Comparison of ENCODE assay signal across 28 cellular contexts in the genomic region with DNA sequence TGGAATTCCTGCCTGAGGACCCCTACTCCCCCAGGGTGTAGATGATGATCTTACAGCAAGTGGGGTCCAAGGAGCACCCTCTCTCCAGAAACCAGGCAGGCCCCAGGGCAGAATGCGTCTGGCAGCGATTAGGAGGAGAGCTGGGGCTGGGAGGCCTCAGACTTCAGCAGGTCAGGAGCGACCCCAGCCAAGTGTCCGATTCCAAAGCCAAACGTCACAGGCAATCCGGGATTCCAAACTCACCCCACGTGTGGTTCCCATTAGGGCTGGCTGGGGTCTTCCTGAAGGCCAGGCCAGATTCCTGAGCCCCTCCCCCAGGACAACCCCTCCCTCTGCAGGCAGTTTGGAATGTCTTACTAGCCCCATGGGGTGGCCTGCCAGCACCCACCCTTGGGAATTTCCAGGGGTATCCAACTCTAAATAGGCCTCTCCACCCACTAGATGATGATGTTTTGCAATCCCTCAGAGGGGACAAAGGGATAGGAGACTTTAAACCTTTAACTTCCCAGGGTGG. TPM values are rescaled to one million over a fixed set of nuclear protein-coding genes. Genes with fewer than 3 reads are reported as not detected.
DNase-seq lines count a peak whose midpoint lies in the region; ATAC-seq and TF ChIP-seq lines count a peak whose summit lies in the region.
"Had no signal": no experiment of that assay in that cellular context is flagged by ENCODE, and none has a peak within 500 bp of the region (broad histone marks: within the 10 kb centered on the region; RNA-seq: fewer than 3 reads in every experiment).

No MANE protein-coding gene starts in this region.

- peak overlapping the region; percentile 6 for H2AK5ac ChIP-seq in neuronal stem cell (ENCODE audit: low read depth, low read length)

- no peak overlapping the region for H2BK5ac ChIP-seq in neuronal stem cell (ENCODE audit: low read length)

- TF ChIP-seq EP300 in stomach (IDR thresholded peaks at IDR 0.05), result no peak

- H2BK12ac ChIP-seq in neuronal stem cell (ENCODE audit: low read length), result no peak overlapping the region

- H4K8ac ChIP-seq in neuronal stem cell (ENCODE audit: low read depth, low read length), result no peak overlapping the region

- H3K9ac ChIP-seq in BLaER1 (no peak overlapping the region), HUES64 (ENCODE audit: low read depth, low read length) (no peak overlapping the region), neuronal stem cell (ENCODE audit: low read depth, low read length, poor library complexity) (no peak overlapping the region)

- H3K4me3 ChIP-seq in BLaER1 (no peak overlapping the region), HUES64 (ENCODE audit: low read length) (no peak overlapping the region), neuronal stem cell (ENCODE audit: low read length in 2 of 2) (no peak overlapping the region), stomach (no peak overlapping the region), spleen (no peak overlapping the region)
- H3K4me3 ChIP-seq: gastroesophageal sphincter, mucosa of descending colon, tibial artery had no signal

- H3K4me2 ChIP-seq in BLaER1 (peak overlapping the region; percentile 99; the same call in 1 of the 2 replicates), neuronal stem cell (ENCODE audit: insufficient read depth, low read length, poor library complexity, severe bottlenecking) (no peak overlapping the region)

- H3K4me1 ChIP-seq in BLaER1, result peaks cover 61% of the 10 kb centered on the region
- H3K4me1 ChIP-seq in HUES64 (ENCODE audit: insufficient read depth, low read length), result peaks cover 53% of the 10 kb centered on the region
- H3K4me1 ChIP-seq in neuronal stem cell (ENCODE audit: control insufficient read depth in 2 of 2, insufficient read depth in 1 of 2, low read depth in 1 of 2, low read length in 2 of 2), result peaks cover 36 to 52% of the 10 kb centered on the region in 2 donors
- H3K4me1 ChIP-seq in stomach, result peaks cover 23 to 35% (median 30%) of the 10 kb centered on the region in 4 donors
- H3K4me1 ChIP-seq in foreskin keratinocyte, result no peaks in the 10 kb centered on the region
- H3K4me1 ChIP-seq in spleen, result peaks cover 25 to 49% (median 41%) of the 10 kb centered on the region in 6 donors

- no peak overlapping the region for H3K4ac ChIP-seq in neuronal stem cell (ENCODE audit: low read length)

- intact Hi-C loops in stomach (cut with DNase I; ENCODE audit: low total_unique reads), result no loop called here
- intact Hi-C loops in spleen (cut with DNase I; ENCODE audit: low total_unique reads), result no loop called here

- H3K27ac ChIP-seq in BLaER1, result no peak overlapping the region
- peak overlapping the region; percentile 56; the same call in 1 of the 2 replicates for H3K27ac ChIP-seq in HUES64 (ENCODE audit: low read depth, low read length)
- no peak overlapping the region for H3K27ac ChIP-seq in neuronal stem cell (replicated peaks; ENCODE audit: low read length)
- H3K27ac ChIP-seq in stomach, result no peak overlapping the region
- H3K27ac ChIP-seq in foreskin keratinocyte, result no peak overlapping the region
- H3K27ac ChIP-seq in spleen, result no peak overlapping the region
- H3K27ac ChIP-seq: C4-2B, gastroesophageal sphincter, neutrophil, tibial artery had no signal

- H3K79me1 ChIP-seq in neuronal stem cell (ENCODE audit: low read depth, low read length), result no peaks in the 10 kb centered on the region

- DNase-seq in iPS-NIHi11 (ENCODE audit: low spot score) (peak; percentile 50), neuronal stem cell (ENCODE audit: low spot score) (no peak), stomach (no peak), NCI-H1048 (lab: John Stamatoyannopoulos, UW) (no peak), foreskin keratinocyte (no peak), spleen (no peak)
- DNase-seq: activated CD4-positive, alpha-beta T cell treated with anti-CD3 and anti-CD28 coated beads, Interleukin-2, amount 50 U/mL, for 4 hours; activated CD8-positive, alpha-beta memory T cell treated with anti-CD3 and anti-CD28 coated beads, Interleukin-2, amount 50 U/mL, for 48 hours; activated naive CD8-positive, alpha-beta T cell treated with anti-CD3 and anti-CD28 coated beads, Interleukin-2, amount 10 ng/mL, durations not matched to agents 7 days and 5 days; effector memory CD4-positive, alpha-beta T cell; mucosa of descending colon; NCI-H2171; stimulated activated CD4-positive, alpha-beta T cell treated with anti-CD3 and anti-CD28 coated beads, Interleukin-4, amount 100 ng/mL, for 24 hours; stimulated activated naive CD4-positive, alpha-beta T cell treated with Interleukin-2 at 50 U/mL for 16 hours; tibial artery had no signal

- TF ChIP-seq POLR2A in stomach (IDR thresholded peaks at IDR 0.05), result no peak
- no peak for TF ChIP-seq POLR2A in spleen (IDR thresholded peaks at IDR 0.05)

- H3K36me3 ChIP-seq in BLaER1, result no peaks in the 10 kb centered on the region
- H3K36me3 ChIP-seq in HUES64 (ENCODE audit: insufficient read depth, low read length), result no peaks in the 10 kb centered on the region
- H3K36me3 ChIP-seq in neuronal stem cell (replicated peaks in 1 of 2; ENCODE audit: control insufficient read depth in 2 of 2, insufficient read depth in 2 of 2, low read length in 2 of 2), result no peaks in the 10 kb centered on the region
- H3K36me3 ChIP-seq in stomach, result no peaks in the 10 kb centered on the region
- no peaks in the 10 kb centered on the region for H3K36me3 ChIP-seq in spleen
- H3K36me3 ChIP-seq: gastroesophageal sphincter, neutrophil, tibial artery had no signal

- H3K18ac ChIP-seq in neuronal stem cell (ENCODE audit: low read length), result peak overlapping the region; percentile 60

- no peaks in the 10 kb centered on the region for H4K20me1 ChIP-seq in BLaER1

- H3K27me3 ChIP-seq in BLaER1 (peaks cover 51% of the 10 kb centered on the region), HUES64 (ENCODE audit: insufficient read depth, low read length) (peaks cover 52% of the 10 kb centered on the region), neuronal stem cell (ENCODE audit: control insufficient read depth in 3 of 3, insufficient read depth in 3 of 3, low read depth in 1 of 3, low read length in 3 of 3) (peaks cover 0 to 37% (median 0%) of the 10 kb centered on the region in 3 experiments), stomach (peaks cover 0 to 89% (median 48%) of the 10 kb centered on the region in 3 donors), foreskin keratinocyte (peaks cover 96% of the 10 kb centered on the region), spleen (replicated peaks in 1 of 7) (peaks cover 0 to 78% (median 29%) of the 10 kb centered on the region in 7 donors)

- no peak for ATAC-seq in foreskin keratinocyte
- ATAC-seq: esophagus mucosa, gastroesophageal sphincter, HCT116, left lobe of liver, mucosa of descending colon had no signal

- H3K9me3 ChIP-seq in BLaER1 (no peaks in the 10 kb centered on the region), HUES64 (ENCODE audit: insufficient read depth, low read depth, low read length) (no peaks in the 10 kb centered on the region), neuronal stem cell (replicated peaks in 1 of 2; ENCODE audit: control insufficient read depth in 2 of 2, insufficient read depth in 1 of 2, low read depth in 1 of 2, low read length in 2 of 2) (peaks cover 0 to 2% of the 10 kb centered on the region in 2 donors), stomach (no peaks in the 10 kb centered on the region), spleen (no peaks in the 10 kb centered on the region)
- H3K9me3 ChIP-seq: gastroesophageal sphincter, mucosa of descending colon, neutrophil, tibial artery had no signal

- no peak overlapping the region for H3K14ac ChIP-seq in neuronal stem cell (ENCODE audit: low read length)

- H2AFZ ChIP-seq in neuronal stem cell (ENCODE audit: low read length), result peak overlapping the region; percentile 89

- TF ChIP-seq CTCF in stomach (IDR thresholded peaks at IDR 0.05) (no peak), foreskin keratinocyte (conservative IDR thresholded peaks at IDR 0.05) (no peak), spleen (IDR thresholded peaks at IDR 0.05 in 8 of 11, conservative IDR thresholded peaks at IDR 0.05 in 3 of 11) (no peak)

- H2BK120ac ChIP-seq in neuronal stem cell (ENCODE audit: low read depth, low read length), result no peak overlapping the region

- 48% methylated on average over 7 of the region's 7 CpGs for WGBS in HUES64
- WGBS in neuronal stem cell (ENCODE audit: extremely low coverage in 2 of 2, insufficient read length in 2 of 2, insufficient replicate concordance in 1 of 2), 2 donors, result no CpG with 5 or more reads among the region's 7 CpGs
- 87 to 99% (median 91%) methylated on average over 3 to 7 of the region's 7 CpGs for WGBS in stomach, 5 donors
- WGBS in spleen, 5 donors, result 90 to 97% (median 91%) methylated on average over 5 to 7 of the region's 7 CpGs

- H2BK15ac ChIP-seq in neuronal stem cell (ENCODE audit: low read length), result no peak overlapping the region

- no peak overlapping the region for H3K23ac ChIP-seq in neuronal stem cell (ENCODE audit: low read depth, low read length, poor library complexity)

- H4K91ac ChIP-seq in neuronal stem cell (ENCODE audit: low read depth, low read length, poor library complexity), result no peak overlapping the region

RNA-seq across cellular contexts. Expression of gene FIGNL2, which starts 17.3 kb away (rescaled TPM):
- 11.2 TPM for polyA plus RNA-seq in HUES64 (2013, experiment 1 of 2)
- 15.0 TPM for polyA plus RNA-seq in HUES64 (2013, experiment 2 of 2)
- polyA plus RNA-seq in neuronal stem cell (2013, experiment 1 of 2), result 28.1 TPM
- 28.7 TPM for polyA plus RNA-seq in neuronal stem cell (2013, experiment 2 of 2)
- total RNA-seq in stomach (1 to 10 TPM in 1 of 5 donors, under 1 TPM in 2, not detected in 2; under 0.01 to 1.4 (median 0.73) TPM), foreskin keratinocyte (0.03 TPM in 1 of 2 replicates, not detected in the other), spleen (1 to 10 TPM in 6 of 7 donors, under 1 TPM in 1; 0.83 to 3.0 (median 1.6) TPM)
- polyA plus RNA-seq in stomach (under 1 TPM in 2 of 3 donors, not detected in 1; 0.10 to 0.12 TPM), foreskin keratinocyte (0.01 TPM in 1 of 2 replicates, not detected in the other), spleen (under 1 TPM; 0.20 to 0.51 (median 0.20) TPM)
- total RNA-seq: HT-29 had no signal

RNA-seq across cellular contexts. Expression of gene ANKRD33, which starts 22.1 kb away (rescaled TPM):
- polyA plus RNA-seq in HUES64 (2013, experiment 1 of 2), result 0.15 TPM
- polyA plus RNA-seq in HUES64 (2013, experiment 2 of 2), result 0.13 TPM
- 0.29 TPM for polyA plus RNA-seq in neuronal stem cell (2013, experiment 1 of 2)
- 0.32 TPM for polyA plus RNA-seq in neuronal stem cell (2013, experiment 2 of 2)
- total RNA-seq in stomach (not detected), foreskin keratinocyte (not detected in 2 replicates), spleen (not detected)
- polyA plus RNA-seq in stomach (not detected), foreskin keratinocyte (not detected in 2 replicates), spleen (not detected)
- total RNA-seq: A673; activated naive CD8-positive, alpha-beta T cell treated with anti-CD3 and anti-CD28 coated beads, Interleukin-2, amount 10 ng/mL, durations not matched to agents 7 days and 5 days; chondrocyte; esophagus mucosa; gastroesophageal sphincter; HT-29; left lobe of liver; SK-MEL-5; T-helper 2 cell treated with Interferon-gamma antibody and Interleukin-4, amounts not matched to agents 100 ng/mL and 5 ng/mL, for 36 hours had no signal

RNA-seq across cellular contexts. Expression of gene ACVRL1, which starts 41.5 kb away (rescaled TPM):
- polyA plus RNA-seq in HUES64 (2013, experiment 1 of 2), result 0.30 TPM
- 1.3 TPM for polyA plus RNA-seq in HUES64 (2013, experiment 2 of 2)
- 0.21 TPM for polyA plus RNA-seq in neuronal stem cell (2013, experiment 1 of 2)
- polyA plus RNA-seq in neuronal stem cell (2013, experiment 2 of 2), result 0.24 TPM
- total RNA-seq in stomach (100 to 1,000 TPM in 2 of 5 donors, 10 to 100 TPM in 3; 36.2 to 117 (median 62.4) TPM), foreskin keratinocyte (not detected in 2 replicates), spleen (100 to 1,000 TPM in 2 of 7 donors, 10 to 100 TPM in 5; 58.6 to 109 (median 92.3) TPM)
- polyA plus RNA-seq in stomach (10 to 100 TPM; 11.0 to 20.8 (median 13.3) TPM), foreskin keratinocyte (0.03 and 0.04 TPM in 2 replicates), spleen (10 to 100 TPM; 12.5 to 21.0 (median 13.5) TPM)
- total RNA-seq: activated naive CD8-positive, alpha-beta T cell treated with anti-CD3 and anti-CD28 coated beads, Interleukin-2, amount 10 ng/mL, durations not matched to agents 7 days and 5 days; HT-29; SK-MEL-5; T-helper 2 cell treated with Interferon-gamma antibody and Interleukin-4, amounts not matched to agents 100 ng/mL and 5 ng/mL, for 36 hours had no signal

Comparison
In these comparisons a context has a peak if more than half of its experiments do, and no peak if none do; other contexts are left out.
1. RNA of gene ACVRL1, which starts 41.5 kb away (total RNA-seq): 58.6 to 109 TPM in spleen and 36.2 to 117 TPM in stomach; not detected in foreskin keratinocyte; every median in the first group is over 10 times any median in the second.